ENCODE assay signal across 8 cellular contexts in the genomic region with DNA sequence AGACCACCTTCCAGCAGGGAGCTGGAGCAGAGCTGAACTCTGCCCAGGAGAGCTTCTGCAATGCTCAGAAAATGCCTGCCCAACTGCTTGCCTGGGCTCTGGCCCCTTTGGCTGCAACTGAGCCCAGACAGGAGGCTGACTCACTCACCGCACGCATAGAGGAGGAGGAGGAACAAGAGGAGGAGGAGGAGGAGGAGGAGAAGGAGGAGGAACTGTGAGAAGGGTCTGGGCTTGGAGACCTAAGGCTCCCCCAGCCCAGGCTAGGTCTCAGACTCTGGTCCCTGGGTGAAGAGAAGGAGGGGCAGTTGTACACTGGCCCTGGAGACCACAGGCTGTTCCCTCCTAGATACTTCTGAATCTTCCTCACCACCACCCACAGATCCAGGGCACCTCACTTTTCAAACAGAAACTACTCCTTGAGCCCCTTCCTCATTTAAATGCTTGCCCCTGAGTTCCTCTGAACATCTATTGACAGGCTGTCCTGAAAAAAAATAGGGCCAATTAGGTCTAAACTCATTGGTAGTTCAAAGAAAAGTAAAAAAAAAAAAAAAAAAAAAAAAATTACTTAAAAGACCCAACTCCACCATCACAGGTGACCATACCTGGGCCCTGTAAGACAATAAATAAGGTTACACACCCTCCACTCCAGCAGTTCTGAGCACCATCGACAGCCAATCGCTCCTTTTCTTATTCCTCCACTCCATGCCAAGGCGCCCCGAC. TPM values are rescaled to one million over a fixed set of nuclear protein-coding genes. Genes with fewer than 3 reads are reported as not detected.
DNase-seq lines count a peak whose midpoint lies in the region; ATAC-seq and TF ChIP-seq lines count a peak whose summit lies in the region.

No MANE protein-coding gene starts in this region.

- DNase-seq in NCI-H460 (ENCODE audit: extremely low read depth, low read depth) (peak; percentile 40), neural crest cell (ENCODE audit: low read depth, low spot score) (no peak), type B pancreatic cell (ENCODE audit: extremely low spot score, unreplicated experiment) (no peak), NCI-H146 (lab: John Stamatoyannopoulos, UW) (no peak)
- DNase-seq in activated CD8-positive, alpha-beta memory T cell treated with anti-CD3 and anti-CD28 coated beads for 4 hours (ENCODE audit: low read depth in 2 of 2), result peak; percentile 41 to 45

- no peaks in the 10 kb centered on the region for H3K9me2 ChIP-seq in DOHH2 (replicated peaks; ENCODE audit: control insufficient read depth, low read length)

- H3K27me3 ChIP-seq in DOHH2 (ENCODE audit: control insufficient read depth, low read length), result peaks cover 27% of the 10 kb centered on the region

- H3K27ac Mint-ChIP-seq in neural crest cell (ENCODE audit: unreplicated experiment) (no peak overlapping the region), type B pancreatic cell (peak overlapping the region; percentile 59)

- H3K36me3 Mint-ChIP-seq in neural crest cell (ENCODE audit: low read depth) (no peaks in the 10 kb centered on the region), type B pancreatic cell (no peaks in the 10 kb centered on the region)

- no peaks in the 10 kb centered on the region for H4K20me1 ChIP-seq in DOHH2 (ENCODE audit: control insufficient read depth, insufficient read depth, low read depth, low read length)

- peak overlapping the region; percentile 92 for H3K4me2 ChIP-seq in DOHH2 (ENCODE audit: low read length)

- H3K36me3 ChIP-seq in DOHH2 (ENCODE audit: control insufficient read depth, low read length), result no peaks in the 10 kb centered on the region

- H3K27me3 Mint-ChIP-seq in neural crest cell (ENCODE audit: low read depth), result peaks cover 92% of the 10 kb centered on the region
- peaks cover 86% of the 10 kb centered on the region for H3K27me3 Mint-ChIP-seq in type B pancreatic cell

- H3K27ac ChIP-seq in DOHH2 (ENCODE audit: low read depth, low read length), result no peak overlapping the region

- H3K9me3 Mint-ChIP-seq in neural crest cell, result no peaks in the 10 kb centered on the region
- no peaks in the 10 kb centered on the region for H3K9me3 Mint-ChIP-seq in type B pancreatic cell

- H3K4me3 ChIP-seq in DOHH2 (ENCODE audit: low read length), result peak overlapping the region; percentile 83

- H3K4me1 Mint-ChIP-seq in neural crest cell (peaks cover 9% of the 10 kb centered on the region), type B pancreatic cell (ENCODE audit: unreplicated experiment) (peaks cover 16% of the 10 kb centered on the region)

- H3K4me3 Mint-ChIP-seq in neural crest cell, result peak overlapping the region; percentile 86
- H3K4me3 Mint-ChIP-seq in type B pancreatic cell, result peak overlapping the region; percentile 90

- TF ChIP-seq CTCF in DOHH2 (IDR thresholded peaks at IDR 0.05; ENCODE audit: low read depth, low read length, poor library complexity, severe bottlenecking), result no peak
- no peak for TF ChIP-seq CTCF in neural crest cell (conservative IDR thresholded peaks at IDR 0.05)
- TF ChIP-seq CTCF in type B pancreatic cell (conservative IDR thresholded peaks at IDR 0.05), result no peak

- ATAC-seq in esophagus mucosa, result peak; percentile 56
- ATAC-seq in HG03565 (IDR thresholded peaks at IDR 0.05; ENCODE audit: unreplicated experiment), result no peak

- H3K4me1 ChIP-seq in DOHH2 (ENCODE audit: control insufficient read depth, low read length), result peaks cover 25% of the 10 kb centered on the region

- H3K79me2 ChIP-seq in DOHH2 (ENCODE audit: control insufficient read depth, low read length), result no peaks in the 10 kb centered on the region

- no peaks in the 10 kb centered on the region for H3K9me3 ChIP-seq in DOHH2 (ENCODE audit: control insufficient read depth, insufficient read depth, low read length)

- H3F3A ChIP-seq in DOHH2 (ENCODE audit: control insufficient read depth, insufficient read depth), result no peaks in the 10 kb centered on the region

RNA-seq across cellular contexts. Expression of gene VDR, which starts 0.7 kb away (rescaled TPM):
- 2.4 TPM in 2 replicates for total RNA-seq in NCI-H460 (2014; rRNA removed; shearing (Covaris generic))
- 2.7 and 2.9 TPM in 2 replicates for polyA plus RNA-seq in NCI-H460 (2014; cell fraction: nucleus; rRNA removed)
- total RNA-seq in esophagus mucosa, result 18.0 TPM
- total RNA-seq in neural crest cell, result not detected in 2 replicates
- total RNA-seq in type B pancreatic cell (ENCODE audit: low replicate concordance), result 0.77 and 1.5 TPM in 2 replicates

RNA-seq across cellular contexts. Expression of gene TMEM106C, which starts 59.3 kb away (rescaled TPM):
- 191 and 195 TPM in 2 replicates for total RNA-seq in NCI-H460 (2014; rRNA removed; shearing (Covaris generic))
- polyA plus RNA-seq in NCI-H460 (2014; cell fraction: nucleus; rRNA removed), result 314 and 320 TPM in 2 replicates
- total RNA-seq in esophagus mucosa (45.4 TPM), neural crest cell (147 and 159 TPM in 2 replicates), type B pancreatic cell (ENCODE audit: low replicate concordance) (76.7 and 77.1 TPM in 2 replicates)

Comparison
In these comparisons a context has a peak if more than half of its experiments do, and no peak if none do; other contexts are left out.
1. DNase-seq: peak in NCI-H460 (single experiment) and activated CD8-positive, alpha-beta memory T cell treated with anti-CD3 and anti-CD28 coated beads for 4 hours (2 of 2); none in neural crest cell (single experiment), type B pancreatic cell (single experiment) and NCI-H146 (single experiment).